In the genomic region with DNA sequence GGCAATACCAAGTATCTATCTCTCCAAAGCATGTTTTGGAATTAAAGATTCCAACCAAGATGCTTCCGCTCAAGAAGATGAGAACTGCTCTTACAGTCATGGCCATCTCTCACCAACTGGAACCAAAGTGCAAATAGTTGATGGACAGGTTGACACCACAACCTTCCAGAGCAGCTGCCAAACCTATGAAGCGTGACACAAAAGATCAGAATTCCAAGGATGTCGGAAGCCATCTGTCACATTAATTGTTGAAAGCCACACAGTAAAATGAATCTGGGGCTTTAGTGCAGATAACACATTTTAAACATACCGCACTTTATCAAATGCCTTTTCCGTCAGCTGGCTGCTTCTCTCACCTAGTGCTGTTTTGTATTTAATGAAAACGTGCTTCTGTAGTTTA, we compare ENCODE assay signal across 21 cellular contexts.
A peak's percentile ranks its signal among the peaks of the same experiment; 100 is the strongest.
DNase-seq lines count a peak whose midpoint lies in the region; TF ChIP-seq lines count a peak whose summit lies in the region.
"Had no signal": no experiment of that assay in that cellular context is flagged by ENCODE, and none has a peak within 500 bp of the region (broad histone marks: within the 10 kb centered on the region; RNA-seq: fewer than 3 reads in every experiment).

No MANE protein-coding gene starts in this region.

- H2BK5ac ChIP-seq in trophoblast cell (ENCODE audit: low read depth, low read length, poor library complexity) = no peak overlapping the region

- H3K36me3 ChIP-seq in trophoblast cell (ENCODE audit: control insufficient read depth in 1 of 2, insufficient read depth in 2 of 2, low read length in 2 of 2) (peaks cover 0 to 3% of the 10 kb centered on the region in 2 experiments), smooth muscle cell (ENCODE audit: low read depth) (no peaks in the 10 kb centered on the region)
- H3K36me3 ChIP-seq: right lobe of liver, suprapubic skin had no signal

- no peak overlapping the region for H2BK120ac ChIP-seq in trophoblast cell (ENCODE audit: insufficient read depth, low read length, poor library complexity)

- no peak overlapping the region for H2AFZ ChIP-seq in trophoblast cell (ENCODE audit: insufficient read depth, low read length, poor library complexity)
- no peak overlapping the region for H2AFZ ChIP-seq in smooth muscle cell (ENCODE audit: low read depth)
- H2AFZ ChIP-seq: GM23248 had no signal

- H3K4me3 ChIP-seq in trophoblast cell (ENCODE audit: low read depth, low read length) (no peak overlapping the region), smooth muscle cell (no peak overlapping the region)
- H3K4me3 ChIP-seq: dorsolateral prefrontal cortex, GM23248, right lobe of liver, suprapubic skin had no signal

- H3K4me1 ChIP-seq in trophoblast cell (ENCODE audit: control insufficient read depth in 1 of 2, insufficient read depth in 2 of 2, low read length in 2 of 2) = no peaks in the 10 kb centered on the region
- H3K4me1 ChIP-seq in smooth muscle cell (ENCODE audit: low read depth) = no peaks in the 10 kb centered on the region
- H3K4me1 ChIP-seq: foreskin keratinocyte, right lobe of liver, suprapubic skin had no signal

- H3K14ac ChIP-seq in trophoblast cell (ENCODE audit: low read length) = no peak overlapping the region

- no peak overlapping the region for H3K4ac ChIP-seq in trophoblast cell (ENCODE audit: low read depth, low read length)

- H2BK12ac ChIP-seq in trophoblast cell (ENCODE audit: low read length) = no peak overlapping the region

- WGBS in trophoblast cell (ENCODE audit: extremely low coverage, insufficient coverage, insufficient read length) = no CpG with 5 or more reads among the region's 6 CpGs
- 48% methylated on average over 6 of the region's 6 CpGs for WGBS in smooth muscle cell (ENCODE audit: low lambda C conversion rate)

- no peak for TF ChIP-seq CTCF in smooth muscle cell (IDR thresholded peaks at IDR 0.05; ENCODE audit: borderline replicate concordance, insufficient read depth, poor library complexity, severe bottlenecking)

- no peaks in the 10 kb centered on the region for H4K20me1 ChIP-seq in smooth muscle cell (ENCODE audit: low read depth)

- H3K4me2 ChIP-seq in trophoblast cell (ENCODE audit: low read length) (no peak overlapping the region), smooth muscle cell (no peak overlapping the region)

- no peak overlapping the region for H3K23ac ChIP-seq in trophoblast cell (ENCODE audit: low read length)

- no peak overlapping the region for H2AK5ac ChIP-seq in trophoblast cell (ENCODE audit: low read length)

- no peaks in the 10 kb centered on the region for H3K79me1 ChIP-seq in trophoblast cell (ENCODE audit: low read length)

- H3K9ac ChIP-seq in trophoblast cell (ENCODE audit: low read length) (no peak overlapping the region), smooth muscle cell (ENCODE audit: low read depth) (no peak overlapping the region)
- H3K9ac ChIP-seq: GM23248 had no signal

- H4K12ac ChIP-seq in trophoblast cell (ENCODE audit: low read depth, low read length) = no peak overlapping the region

- no peak overlapping the region for H3K18ac ChIP-seq in trophoblast cell (ENCODE audit: low read length)

- H3K27ac ChIP-seq in trophoblast cell (ENCODE audit: low read depth, low read length) (no peak overlapping the region), smooth muscle cell (ENCODE audit: low read depth) (no peak overlapping the region)
- H3K27ac ChIP-seq: foreskin keratinocyte, GM23248, right lobe of liver, suprapubic skin had no signal

- peaks cover 2% of the 10 kb centered on the region for H3K9me3 ChIP-seq in trophoblast cell (ENCODE audit: insufficient read depth, low read depth, low read length)
- H3K9me3 ChIP-seq in smooth muscle cell (replicated peaks; ENCODE audit: low read depth) = no peaks in the 10 kb centered on the region
- H3K9me3 ChIP-seq: right lobe of liver, suprapubic skin had no signal

- no peak overlapping the region for H4K91ac ChIP-seq in trophoblast cell (ENCODE audit: low read depth, low read length)

- no peaks in the 10 kb centered on the region for H3F3A ChIP-seq in smooth muscle cell (ENCODE audit: low read depth)

- peak; percentile 80 for DNase-seq in DMS53 (lab: John Stamatoyannopoulos, UW)
- peak; percentile 85 for DNase-seq in NCI-H2171 treated with DMSO at 0.1 percent for 48 hours (lab: John Stamatoyannopoulos, UW)
- DNase-seq in astrocyte of the hippocampus (ENCODE audit: low read depth, low spot score) = peak; percentile 66
- peak; percentile 69 to 96 for DNase-seq in trophoblast cell
- DNase-seq in activated CD4-positive, alpha-beta T cell treated with anti-CD3 and anti-CD28 coated beads for 4 hours = no peak
- DNase-seq in cortex of kidney (lab: John Stamatoyannopoulos, UW) = no peak
- no peak for DNase-seq in smooth muscle cell (lab: John Stamatoyannopoulos, UW; ENCODE audit: unreplicated experiment)
- no peak for DNase-seq in germinal center (ENCODE audit: low spot score)
- DNase-seq: activated effector memory CD4-positive, alpha-beta T cell treated with Interleukin-2 at 50 U/mL for 16 hours; activated naive CD8-positive, alpha-beta T cell treated with anti-CD3 and anti-CD28 coated beads, Interleukin-2, amount 50 U/mL, for 24 hours; DND-41; foreskin keratinocyte; GM23248; KBM-7; naive B cell; NCI-H2029 treated with DMSO at 0.1 percent for 48 hours; NCI-H748 treated with DMSO at 0.1 percent for 48 hours; right lobe of liver; SHP77 had no signal

- no peak overlapping the region for H4K8ac ChIP-seq in trophoblast cell (ENCODE audit: low read depth, low read length)

- no peaks in the 10 kb centered on the region for H3K27me3 ChIP-seq in trophoblast cell (ENCODE audit: insufficient read depth, low read length)
- H3K27me3 ChIP-seq in smooth muscle cell (ENCODE audit: low read depth) = peaks cover 7% of the 10 kb centered on the region
- H3K27me3 ChIP-seq: dorsolateral prefrontal cortex, foreskin keratinocyte, right lobe of liver, suprapubic skin had no signal

- H3K79me2 ChIP-seq in trophoblast cell (ENCODE audit: control insufficient read depth, insufficient read depth, low read length, poor library complexity) = no peaks in the 10 kb centered on the region
- no peaks in the 10 kb centered on the region for H3K79me2 ChIP-seq in smooth muscle cell (ENCODE audit: low read depth)

Comparison
In these comparisons a context has a peak if more than half of its experiments do, and no peak if none do; other contexts are left out.
1. DNase-seq: peak in DMS53 (single experiment), NCI-H2171 treated with DMSO at 0.1 percent for 48 hours (single experiment), astrocyte of the hippocampus (single experiment) and trophoblast cell (2 of 2); none in activated CD4-positive, alpha-beta T cell treated with anti-CD3 and anti-CD28 coated beads for 4 hours (0 of 2), cortex of kidney (single experiment), smooth muscle cell (single experiment) and germinal center (single experiment).